In the genomic region with DNA sequence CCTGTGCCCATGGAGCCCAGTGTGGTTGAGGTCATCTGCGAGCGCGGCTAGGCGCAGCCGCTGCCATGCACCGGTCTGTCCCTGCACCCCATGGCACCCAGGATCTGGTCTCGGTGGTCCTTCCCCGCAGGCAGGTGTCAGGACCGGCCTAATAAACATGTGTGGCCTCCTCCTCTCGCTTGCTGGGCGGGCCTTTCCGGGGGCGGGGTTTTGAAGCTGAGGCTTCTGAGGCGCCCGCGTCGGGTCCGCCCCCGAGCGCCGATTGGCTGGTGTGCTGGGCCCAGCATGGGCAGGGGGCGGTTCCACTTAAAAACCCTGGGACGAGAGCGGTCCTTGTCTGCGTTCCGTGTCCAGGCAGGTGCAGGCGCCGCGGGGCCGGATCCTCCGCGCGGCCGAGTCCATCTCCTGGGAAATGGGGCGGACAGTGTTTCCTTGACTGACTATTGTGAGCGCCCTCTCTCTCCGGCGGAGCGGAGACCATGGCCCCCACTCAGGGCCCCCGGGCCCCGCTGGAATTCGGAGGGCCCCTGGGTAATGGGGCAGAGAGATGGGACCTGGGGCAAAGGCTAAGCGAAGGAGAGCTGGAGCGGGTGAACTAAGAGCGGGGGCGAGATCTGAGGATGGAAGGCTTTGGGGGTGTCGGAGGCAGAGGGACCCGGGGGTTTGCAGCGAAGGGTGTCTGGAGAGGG, we compare ENCODE assay signal across 8 cellular contexts. TPM values are rescaled to one million over a fixed set of nuclear protein-coding genes. Genes with fewer than 3 reads are reported as not detected.
A peak's percentile ranks its signal among the peaks of the same experiment; 100 is the strongest.
DNase-seq lines count a peak whose midpoint lies in the region; ATAC-seq, FAIRE-seq and TF ChIP-seq lines count a peak whose summit lies in the region.

Gene TM7SF2, plus strand, starts transcription at position 336 of the 689 bp plus-strand sequence. Its CDS starts 144 bp downstream, at position 480.

- no peaks in the 10 kb centered on the region for H3K27me3 Mint-ChIP-seq in chondrocyte (ENCODE audit: low read depth)

- CTCF ChIA-PET in A549 (lab: Yijun Ruan, JAX): interaction anchor here (0.6 to 6.6 kb wide), 34 partner anchors 8 to 397 kb away, joined by 3 to 153 read pairs (median 6); partner anchors contain the start of genes ARL2, CDCA5, FAU and MRPL49

- no peaks in the 10 kb centered on the region for H3K9me3 ChIP-seq in A549

- no peaks in the 10 kb centered on the region for H3K9me3 Mint-ChIP-seq in chondrocyte (ENCODE audit: low read depth)

- peak within 1 kb of the TSS; percentile 73 to 88 for H3K27ac ChIP-seq in A549

- no peak for TF ChIP-seq EP300 in A549 (IDR thresholded peaks at IDR 0.05)

- ATAC-seq in A549: peak; percentile 63 to 86
- ATAC-seq in GM18870 (IDR thresholded peaks at IDR 0.05; ENCODE audit: unreplicated experiment): peak; percentile 44
- ATAC-seq in HG03196 (IDR thresholded peaks at IDR 0.05; ENCODE audit: unreplicated experiment): peak; percentile 55

- H3K36me3 Mint-ChIP-seq in chondrocyte (ENCODE audit: low read depth): peaks cover 1% of the 10 kb centered on the region

- H3K4me3 Mint-ChIP-seq in chondrocyte (ENCODE audit: unreplicated experiment): peak within 1 kb of the TSS; percentile 86

- 10% methylated on average over 38 of the region's 49 CpGs for WGBS in A549 (ENCODE audit: missing lambda C conversion rate)

- H3K4me2 ChIP-seq in A549: peak within 1 kb of the TSS; percentile 100

- no peak for TF ChIP-seq RAD21 in A549 (conservative IDR thresholded peaks at IDR 0.05 in 1 of 2, IDR thresholded peaks at IDR 0.05 in 1 of 2)

- TF ChIP-seq POLR2A in A549 (IDR thresholded peaks at IDR 0.05; ENCODE audit: low read length): peak; percentile 93

- no peak for TF ChIP-seq CTCF in A549 (IDR thresholded peaks at IDR 0.05)
- no peak for TF ChIP-seq CTCF in chondrocyte (IDR thresholded peaks at IDR 0.05)

- DNase-seq in A549 (ENCODE audit: low read depth in 1 of 2, low spot score in 1 of 2) (peak; percentile 95 to 97), NCI-H510A treated with DMSO at 0.1 percent for 48 hours (lab: John Stamatoyannopoulos, UW) (peak; percentile 95), chondrocyte (ENCODE audit: low spot score) (peak; percentile 95), kidney glomerular epithelial cell (lab: John Stamatoyannopoulos, UW) (peak; percentile 83)
- DNase-seq in activated CD4-positive, alpha-beta T cell treated with anti-CD3 and anti-CD28 coated beads for 4 hours: peak; percentile 94 to 95
- peak; percentile 88 to 94 for DNase-seq in stimulated activated CD4-positive, alpha-beta T cell treated with anti-CD3 and anti-CD28 coated beads, Interleukin-15, amount 100 ng/mL, for 48 hours (ENCODE audit: low read depth in 2 of 2)

- POLR2A ChIA-PET in A549 (lab: Yijun Ruan, JAX): interaction anchor here (0.5 to 3.4 kb wide), 17 partner anchors 8 to 453 kb away, joined by 3 to 24 read pairs (median 3); partner anchors contain the start of genes ARL2, CDC42BPG, DPF2 and FAU

- peaks cover 31% of the 10 kb centered on the region; the same call in 2 of the 3 replicates for H3K4me1 ChIP-seq in A549

- FAIRE-seq in A549 (lab: Jason Lieb, UNC): no peak

- peaks cover 32% of the 10 kb centered on the region for H3K4me1 Mint-ChIP-seq in chondrocyte (ENCODE audit: low read depth)

- H3K4me3 ChIP-seq in A549: peak within 1 kb of the TSS; percentile 52

- peak within 1 kb of the TSS; percentile 71 for H3K27ac Mint-ChIP-seq in chondrocyte (ENCODE audit: unreplicated experiment)

TF ChIP-seq in A549, 52 proteins besides CTCF, POLR2A, EP300 and RAD21:
- TF ChIP-seq FOSB (CRISPR knock-in tag; IDR thresholded peaks at IDR 0.05) (no peak), HEYL (CRISPR knock-in tag; IDR thresholded peaks at IDR 0.05) (no peak), CHD4 (IDR thresholded peaks at IDR 0.05; ENCODE audit: borderline replicate concordance) (no peak), HOXA7 (CRISPR knock-in tag; IDR thresholded peaks at IDR 0.05) (no peak), PBX3 (IDR thresholded peaks at IDR 0.05) (peak; percentile 75), JUN (IDR thresholded peaks at IDR 0.05) (peak; percentile 41 to 64; a peak in 4 of 5 replicates), MAZ (IDR thresholded peaks at IDR 0.05; ENCODE audit: borderline replicate concordance, low read depth, low read length) (no peak), FOSL2 (IDR thresholded peaks at IDR 0.05) (no peak), FOSL2 (CRISPR knock-in tag; IDR thresholded peaks at IDR 0.05) (no peak), NPAS2 (CRISPR knock-in tag; IDR thresholded peaks at IDR 0.05; ENCODE audit: borderline replicate concordance) (no peak), HDAC2 (IDR thresholded peaks at IDR 0.05) (no peak), TP53 (CRISPR knock-in tag; IDR thresholded peaks at IDR 0.05) (no peak), KDM5A (IDR thresholded peaks at IDR 0.05) (no peak), SREBF2 (IDR thresholded peaks at IDR 0.05) (no peak), RCOR1 (IDR thresholded peaks at IDR 0.05; ENCODE audit: low read depth, low read length) (no peak), GATA3 (IDR thresholded peaks at IDR 0.05; ENCODE audit: borderline replicate concordance) (peak; percentile 9; the same call in 1 of the 2 replicates), HOXB5 (CRISPR knock-in tag; IDR thresholded peaks at IDR 0.05) (no peak), PHF8 (IDR thresholded peaks at IDR 0.05; ENCODE audit: borderline replicate concordance, low read depth) (peak; percentile 56; the same call in 1 of the 2 replicates)
- TF ChIP-seq, protein P1, sequence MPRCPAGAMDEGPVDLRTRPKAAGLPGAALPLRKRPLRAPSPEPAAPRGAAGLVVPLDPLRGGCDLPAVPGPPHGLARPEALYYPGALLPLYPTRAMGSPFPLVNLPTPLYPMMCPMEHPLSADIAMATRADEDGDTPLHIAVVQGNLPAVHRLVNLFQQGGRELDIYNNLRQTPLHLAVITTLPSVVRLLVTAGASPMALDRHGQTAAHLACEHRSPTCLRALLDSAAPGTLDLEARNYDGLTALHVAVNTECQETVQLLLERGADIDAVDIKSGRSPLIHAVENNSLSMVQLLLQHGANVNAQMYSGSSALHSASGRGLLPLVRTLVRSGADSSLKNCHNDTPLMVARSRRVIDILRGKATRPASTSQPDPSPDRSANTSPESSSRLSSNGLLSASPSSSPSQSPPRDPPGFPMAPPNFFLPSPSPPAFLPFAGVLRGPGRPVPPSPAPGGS (IDR thresholded peaks at IDR 0.05): peak; percentile 87; the same call in 2 of the 3 replicates

RNA-seq across cellular contexts. Expression of gene TM7SF2, which starts in this region (rescaled TPM):
- polyA plus RNA-seq in A549 (2011; rRNA removed) (8.2 and 9.6 TPM in 2 replicates), A549 (2017; fragmentation: RNase III; extraction: RNeasy Plus Mini Kit Qiagen cat#74134 plus additional on column Dnase treatment) (6.9 to 9.7 TPM (median 8.2 TPM) in 3 replicates)
- 7.9 and 10.1 TPM in 2 replicates for polyA plus RNA-seq in A549 (2012; cell fraction: cytosol; rRNA removed)
- polyA plus RNA-seq in A549 (2012; cell fraction: nucleus; rRNA removed): 31.1 and 39.4 TPM in 2 replicates
- 8.6 and 19.4 TPM in 2 replicates for polyA minus RNA-seq in A549 (2011; rRNA and poly(A)+ RNA removed)
- 10.3 to 14.4 TPM (median 10.7 TPM) in 3 replicates for total RNA-seq in chondrocyte

Comparison
In these comparisons a context has a peak if more than half of its experiments do, and no peak if none do; other contexts are left out.
1. Peak in every context shown above with its lines: DNase-seq, ATAC-seq, H3K4me3 ChIP-seq and H3K27ac ChIP-seq.